Comparison of ENCODE assay signal across 1 cellular context in the genomic region with DNA sequence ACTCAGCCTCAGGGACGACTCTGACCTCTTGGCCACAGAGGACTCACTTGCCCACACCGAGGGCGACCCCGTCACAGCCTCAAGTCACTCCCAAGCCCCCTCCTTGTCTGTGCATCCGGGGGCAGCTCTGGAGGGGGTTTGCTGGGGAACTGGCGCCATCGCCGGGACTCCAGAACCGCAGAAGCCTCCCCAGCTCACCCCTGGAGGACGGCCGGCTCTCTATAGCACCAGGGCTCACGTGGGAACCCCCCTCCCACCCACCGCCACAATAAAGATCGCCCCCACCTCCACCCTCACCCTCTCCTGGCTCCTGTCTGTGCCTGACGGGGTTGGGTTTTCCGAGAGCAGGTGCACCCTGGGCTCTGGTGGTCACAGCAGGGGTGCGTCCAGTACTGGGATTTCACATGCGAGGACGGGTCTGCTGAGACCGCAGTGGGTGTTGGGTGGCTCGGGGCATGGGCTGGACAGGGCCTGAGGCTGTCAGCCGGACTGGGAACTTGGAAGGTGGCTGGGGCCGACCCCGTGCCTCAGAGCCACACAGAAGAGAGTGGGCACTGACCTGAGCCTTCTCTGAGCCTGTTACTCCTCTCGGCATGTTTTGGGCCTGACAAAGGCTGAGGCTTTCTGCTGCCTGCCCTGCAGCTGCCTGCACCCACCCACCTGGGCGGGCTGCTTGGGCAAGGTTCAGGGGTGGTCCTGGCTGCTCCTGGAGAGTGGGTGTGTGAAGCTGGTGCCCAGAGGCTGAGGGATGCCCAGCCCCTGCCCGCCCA.
A peak's percentile ranks its signal among the peaks of the same experiment; 100 is the strongest.
TF ChIP-seq lines count a peak whose summit lies in the region.

No MANE protein-coding gene starts in this region.

TF ChIP-seq in HepG2, 621 proteins besides CTCF, POLR2A, EP300 and RAD21:
- TF ChIP-seq HMG20B (CRISPR knock-in tag; conservative IDR thresholded peaks at IDR 0.05) (no peak), SP4 (CRISPR knock-in tag; IDR thresholded peaks at IDR 0.05) (0 out of 2 replicates have a peak, but pooled peaks have one; percentile 0), POLR2AphosphoS5 (IDR thresholded peaks at IDR 0.05; ENCODE audit: low read depth, low read length) (peak; percentile 38), ZNF660 (CRISPR knock-in tag; IDR thresholded peaks at IDR 0.05; ENCODE audit: borderline replicate concordance, low read depth) (no peak)
- TF ChIP-seq, protein P1, sequence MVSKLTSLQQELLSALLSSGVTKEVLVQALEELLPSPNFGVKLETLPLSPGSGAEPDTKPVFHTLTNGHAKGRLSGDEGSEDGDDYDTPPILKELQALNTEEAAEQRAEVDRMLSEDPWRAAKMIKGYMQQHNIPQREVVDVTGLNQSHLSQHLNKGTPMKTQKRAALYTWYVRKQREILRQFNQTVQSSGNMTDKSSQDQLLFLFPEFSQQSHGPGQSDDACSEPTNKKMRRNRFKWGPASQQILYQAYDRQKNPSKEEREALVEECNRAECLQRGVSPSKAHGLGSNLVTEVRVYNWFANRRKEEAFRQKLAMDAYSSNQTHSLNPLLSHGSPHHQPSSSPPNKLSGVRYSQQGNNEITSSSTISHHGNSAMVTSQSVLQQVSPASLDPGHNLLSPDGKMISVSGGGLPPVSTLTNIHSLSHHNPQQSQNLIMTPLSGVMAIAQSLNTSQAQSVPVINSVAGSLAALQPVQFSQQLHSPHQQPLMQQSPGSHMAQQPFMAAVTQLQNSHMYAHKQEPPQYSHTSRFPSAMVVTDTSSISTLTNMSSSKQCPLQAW (CRISPR knock-in tag; IDR thresholded peaks at IDR 0.05), result peak; percentile 36; the same call in 1 of the 2 replicates
- TF ChIP-seq, protein P2, sequence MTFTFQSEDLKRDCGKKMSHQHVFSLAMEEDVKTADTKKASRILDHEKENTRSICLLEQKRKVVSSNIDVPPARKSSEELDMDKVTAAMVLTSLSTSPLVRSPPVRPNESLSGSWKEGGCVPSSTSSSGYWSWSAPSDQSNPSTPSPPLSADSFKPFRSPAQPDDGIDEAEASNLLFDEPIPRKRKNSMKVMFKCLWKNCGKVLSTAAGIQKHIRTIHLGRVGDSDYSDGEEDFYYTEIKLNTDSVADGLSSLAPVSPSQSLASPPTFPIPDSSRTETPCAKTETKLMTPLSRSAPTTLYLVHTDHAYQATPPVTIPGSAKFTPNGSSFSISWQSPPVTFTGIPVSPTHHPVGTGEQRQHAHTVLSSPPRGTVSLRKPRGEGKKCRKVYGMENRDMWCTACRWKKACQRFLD (CRISPR knock-in tag; IDR thresholded peaks at IDR 0.05; ENCODE audit: borderline replicate concordance), result no peak
TF ChIP-seq in HepG2: peak in this region for 3.
